ENCODE assay signal across 26 cellular contexts in the genomic region with DNA sequence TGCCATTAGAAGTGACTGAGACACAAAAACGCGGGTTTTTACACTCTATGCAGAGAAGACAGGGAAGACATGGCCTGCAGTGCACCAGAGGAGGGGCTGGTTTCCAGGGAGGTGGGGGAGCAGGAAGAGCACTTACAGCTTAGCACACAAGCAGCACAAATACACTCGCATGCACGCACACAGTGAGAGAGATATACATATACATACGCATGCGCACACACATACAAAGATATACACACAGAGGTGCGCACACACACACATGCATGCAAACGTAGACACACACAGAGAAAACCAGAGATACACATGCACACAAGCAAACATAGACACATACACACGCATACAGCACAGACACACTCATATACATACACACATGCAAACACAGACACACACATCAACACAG.
"Had no signal": no experiment of that assay in that cellular context is flagged by ENCODE, and none has a peak within 500 bp of the region (broad histone marks: within the 10 kb centered on the region; RNA-seq: fewer than 3 reads in every experiment).

No MANE protein-coding gene starts in this region.

- H3K27ac ChIP-seq: ascending aorta, brain microvascular endothelial cell, foreskin keratinocyte, gastrocnemius medialis, heart left ventricle had no signal

- H3K4me3 ChIP-seq: ascending aorta, gastrocnemius medialis, heart left ventricle had no signal

- H3K9me3 ChIP-seq: ascending aorta, gastrocnemius medialis, heart left ventricle had no signal

- DNase-seq: activated CD4-positive, alpha-beta memory T cell treated with anti-CD3 and anti-CD28 coated beads, Interleukin-2, amount 10 ng/mL, durations not matched to agents 7 days and 5 days; activated CD4-positive, alpha-beta T cell treated with anti-CD3 and anti-CD28 coated beads for 36 hours; activated CD4-positive, alpha-beta T cell treated with anti-CD3 and anti-CD28 coated beads, Interleukin-2, amount 10 ng/mL, durations not matched to agents 24 days and 14 days; activated CD4-positive, CD25-positive, alpha-beta regulatory T cell; activated CD4-positive, CD25-positive, alpha-beta regulatory T cell treated with anti-CD3 and anti-CD28 coated beads, Interleukin-2, amount 50 U/mL, for 72 hours; activated CD8-positive, alpha-beta memory T cell treated with anti-CD3 and anti-CD28 coated beads, Interleukin-2, amount 50 U/mL, for 48 hours; activated gamma-delta T cell; activated naive CD4-positive, alpha-beta T cell; activated naive CD4-positive, alpha-beta T cell treated with anti-CD3 and anti-CD28 coated beads, Interleukin-2, amount 10 ng/mL, durations not matched to agents 7 days and 5 days; activated naive CD8-positive, alpha-beta T cell treated with anti-CD3 and anti-CD28 coated beads, Interleukin-2, amount 10 ng/mL, durations not matched to agents 7 days and 5 days; activated T-cell treated with anti-CD3 and anti-CD28 coated beads for 4 hours; activated T-cell treated with anti-CD3 and anti-CD28 coated beads, Interleukin-2, amount 50 U/mL, for 24 hours; activated T-cell treated with anti-CD3 and anti-CD28 coated beads, Interleukin-2, amount 50 U/mL, for 72 hours; brain microvascular endothelial cell; effector CD8-positive, alpha-beta T cell; foreskin keratinocyte; gastrocnemius medialis; glutamatergic neuron; heart left ventricle; T-helper 1 cell; T-helper 17 cell; T1000 had no signal

- ATAC-seq: activated CD4-positive, alpha-beta T cell treated with anti-CD3 and anti-CD28 coated beads for 36 hours; activated naive CD4-positive, alpha-beta T cell treated with anti-CD3 and anti-CD28 coated beads, Interleukin-2, amount 50 U/mL, for 72 hours; activated T-cell treated with anti-CD3 and anti-CD28 coated beads, Interleukin-2, amount 50 U/mL, for 72 hours; esophagus mucosa; foreskin keratinocyte; gastrocnemius medialis; heart left ventricle; T-helper 17 cell had no signal

- H3K4me1 ChIP-seq: ascending aorta, foreskin keratinocyte, gastrocnemius medialis, heart left ventricle had no signal

- FAIRE-seq: colon had no signal

- H3K36me3 ChIP-seq: ascending aorta, brain microvascular endothelial cell, gastrocnemius medialis, heart left ventricle had no signal

- H3K27me3 ChIP-seq: ascending aorta, brain microvascular endothelial cell had no signal
